1 cellular context compared by ENCODE assay signal in the genomic region with DNA sequence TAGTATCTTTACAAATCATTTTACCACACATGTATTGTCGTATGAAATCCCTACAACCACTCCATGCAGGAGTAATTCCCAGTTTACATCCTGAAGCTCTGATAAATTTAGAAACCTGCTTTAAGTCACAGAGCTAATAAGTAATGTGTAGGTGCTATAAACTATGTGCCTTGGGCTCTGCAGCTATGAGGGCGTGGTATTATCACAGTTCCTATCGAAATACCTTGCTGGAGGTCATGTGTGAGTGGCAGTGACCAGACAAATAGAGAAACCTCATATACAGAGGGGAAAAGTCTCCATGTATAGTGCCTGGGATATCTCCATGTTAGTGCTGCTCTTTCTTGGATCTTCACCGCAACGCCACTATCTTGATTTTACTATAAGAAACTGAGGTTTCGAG.
TF ChIP-seq lines count a peak whose summit lies in the region.

No MANE protein-coding gene starts in this region.

TF ChIP-seq in SK-N-SH, 30 proteins besides CTCF, POLR2A, EP300 and RAD21 (continued from another document):
- TF ChIP-seq, protein P1, sequence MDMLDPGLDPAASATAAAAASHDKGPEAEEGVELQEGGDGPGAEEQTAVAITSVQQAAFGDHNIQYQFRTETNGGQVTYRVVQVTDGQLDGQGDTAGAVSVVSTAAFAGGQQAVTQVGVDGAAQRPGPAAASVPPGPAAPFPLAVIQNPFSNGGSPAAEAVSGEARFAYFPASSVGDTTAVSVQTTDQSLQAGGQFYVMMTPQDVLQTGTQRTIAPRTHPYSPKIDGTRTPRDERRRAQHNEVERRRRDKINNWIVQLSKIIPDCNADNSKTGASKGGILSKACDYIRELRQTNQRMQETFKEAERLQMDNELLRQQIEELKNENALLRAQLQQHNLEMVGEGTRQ (IDR thresholded peaks at IDR 0.05; ENCODE audit: borderline replicate concordance, low read depth, low read length) = no peak
- TF ChIP-seq JUND (IDR thresholded peaks at IDR 0.05) = no peak
- TF ChIP-seq NRF1 (IDR thresholded peaks at IDR 0.05; ENCODE audit: low read depth, low read length) = no peak
- no peak for TF ChIP-seq SMC3 (IDR thresholded peaks at IDR 0.05; ENCODE audit: low read depth, low read length)
TF ChIP-seq in SK-N-SH: peak in this region for 0.
